ENCODE assay signal across 8 cellular contexts in the genomic region with DNA sequence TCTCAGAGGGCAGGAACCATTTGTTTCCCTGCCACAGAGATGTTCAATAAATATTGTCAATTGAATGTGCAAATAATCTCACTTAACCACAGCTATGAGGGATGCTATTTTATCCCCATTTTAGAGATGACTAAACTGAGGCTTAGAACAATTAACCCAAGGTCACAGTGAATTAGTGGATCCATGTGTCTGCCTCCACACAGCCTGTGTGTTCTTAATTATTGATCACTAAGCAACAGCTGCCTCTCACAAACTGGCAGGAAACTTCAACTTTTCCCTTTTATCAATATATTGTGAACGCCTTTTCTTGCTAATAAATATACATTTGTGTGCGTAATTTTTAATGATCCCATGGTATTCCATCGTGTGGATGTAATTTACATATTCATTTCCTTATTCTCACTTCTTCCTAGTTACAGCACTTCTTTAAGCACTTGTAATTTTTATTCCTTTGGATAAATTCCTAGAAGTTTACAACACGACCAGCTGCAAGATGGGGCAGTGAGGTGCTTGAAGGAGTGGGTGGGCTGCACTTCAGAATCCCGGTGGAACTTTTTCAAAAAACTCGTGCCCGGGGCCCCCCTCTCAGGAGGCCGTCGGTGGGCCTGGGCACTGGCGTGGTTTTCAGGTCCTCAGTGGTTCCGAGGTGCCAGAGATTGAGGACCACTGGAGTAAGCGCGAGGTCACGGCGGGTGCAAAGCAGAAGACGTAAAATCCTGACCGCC. TPM values are rescaled to one million over a fixed set of nuclear protein-coding genes. Genes with fewer than 3 reads are reported as not detected.
DNase-seq lines count a peak whose midpoint lies in the region; ATAC-seq, FAIRE-seq and TF ChIP-seq lines count a peak whose summit lies in the region.

No MANE protein-coding gene starts in this region.

- H3K4me2 ChIP-seq in BLaER1 treated with 17β-estradiol and CSF1 and Interleukin-3, amounts not matched to agents 10 nM and 100 nM, result peak overlapping the region; percentile 68 to 95 (median 88)

- no peak for TF ChIP-seq CTCF in left lung (IDR thresholded peaks at IDR 0.05)

- WGBS in thymus, result 13% methylated on average over 17 of the region's 17 CpGs

- H3K9me3 ChIP-seq in BLaER1 treated with 17β-estradiol and CSF1 and Interleukin-3, amounts not matched to agents 10 nM and 100 nM (replicated peaks in 1 of 11), result no peaks in the 10 kb centered on the region
- H3K9me3 ChIP-seq in adipocyte (ENCODE audit: control insufficient read depth, low read length) (no peaks in the 10 kb centered on the region), left lung (no peaks in the 10 kb centered on the region), thymus (ENCODE audit: control insufficient read depth) (no peaks in the 10 kb centered on the region)

- H3K27ac ChIP-seq in BLaER1 treated with 17β-estradiol and CSF1 and Interleukin-3, amounts not matched to agents 10 nM and 100 nM, result peak overlapping the region; percentile 78 to 94 (median 91)
- H3K27ac ChIP-seq in left lung, result peak overlapping the region; percentile 94 to 96
- peak overlapping the region; percentile 93 for H3K27ac ChIP-seq in thymus (ENCODE audit: low read depth)

- peaks cover 47 to 68% (median 53%) of the 10 kb centered on the region in 10 experiments for H3K4me1 ChIP-seq in BLaER1 treated with 17β-estradiol and CSF1 and Interleukin-3, amounts not matched to agents 10 nM and 100 nM
- H3K4me1 ChIP-seq in adipocyte (ENCODE audit: control insufficient read depth, insufficient read depth, low read length), result peaks cover 18% of the 10 kb centered on the region
- H3K4me1 ChIP-seq in left lung, result peaks cover 3 to 47% of the 10 kb centered on the region in 2 donors
- H3K4me1 ChIP-seq in thymus (ENCODE audit: control insufficient read depth, insufficient read depth, low read length), result peaks cover 14% of the 10 kb centered on the region

- peak overlapping the region; percentile 90 to 97 (median 94) for H3K9ac ChIP-seq in BLaER1 treated with 17β-estradiol and CSF1 and Interleukin-3, amounts not matched to agents 10 nM and 100 nM
- H3K9ac ChIP-seq in adipocyte (ENCODE audit: low read length), result peak overlapping the region; percentile 90

- peak overlapping the region; percentile 70 to 96 (median 90) for H3K4me3 ChIP-seq in BLaER1 treated with 17β-estradiol and CSF1 and Interleukin-3, amounts not matched to agents 10 nM and 100 nM
- peak overlapping the region; percentile 89 for H3K4me3 ChIP-seq in adipocyte (ENCODE audit: low read length)
- H3K4me3 ChIP-seq in left lung, result peak overlapping the region; percentile 87 to 98
- peak overlapping the region; percentile 91 for H3K4me3 ChIP-seq in thymus (ENCODE audit: low read length)

- FAIRE-seq in H54 (lab: Jason Lieb, UNC), result no peak

- peaks cover 12 to 35% (median 32%) of the 10 kb centered on the region in 11 experiments; a peak in 17 of 22 replicates for H4K20me1 ChIP-seq in BLaER1 treated with 17β-estradiol and CSF1 and Interleukin-3, amounts not matched to agents 10 nM and 100 nM

- no peak for TF ChIP-seq POLR2A in H54 (IDR thresholded peaks at IDR 0.05; ENCODE audit: low read depth, low read length)

- ATAC-seq in HG02623 (IDR thresholded peaks at IDR 0.05; ENCODE audit: unreplicated experiment) (peak; percentile 0), left lung (no peak)

- intact Hi-C loops in left lung (cut with DNase I), result no loop called here

- no peaks in the 10 kb centered on the region for H3K27me3 ChIP-seq in BLaER1 treated with 17β-estradiol and CSF1 and Interleukin-3, amounts not matched to agents 10 nM and 100 nM
- no peaks in the 10 kb centered on the region for H3K27me3 ChIP-seq in adipocyte (replicated peaks; ENCODE audit: control insufficient read depth, insufficient read depth, low read length)
- H3K27me3 ChIP-seq in left lung, result no peaks in the 10 kb centered on the region
- H3K27me3 ChIP-seq in thymus (ENCODE audit: control insufficient read depth, insufficient read depth), result no peaks in the 10 kb centered on the region

- H3K36me3 ChIP-seq in BLaER1 treated with 17β-estradiol and CSF1 and Interleukin-3, amounts not matched to agents 10 nM and 100 nM, result peaks cover 11 to 28% (median 21%) of the 10 kb centered on the region in 11 experiments; a peak in 21 of 22 replicates
- H3K36me3 ChIP-seq in adipocyte (ENCODE audit: control insufficient read depth, insufficient read depth, low read length, severe bottlenecking) (peaks cover 13% of the 10 kb centered on the region), left lung (peaks cover 0 to 16% of the 10 kb centered on the region in 2 donors), thymus (ENCODE audit: control insufficient read depth, insufficient read depth) (peaks cover 7% of the 10 kb centered on the region)

- DNase-seq in adipocyte (ENCODE audit: low read depth) (no peak), left lung (no peak), H54 (ENCODE audit: insufficient read length, low spot score) (no peak), AG08395 (ENCODE audit: low spot score) (no peak), Ammon's horn (ENCODE audit: low spot score) (no peak)

RNA-seq across cellular contexts. Expression of gene SREBF2, which starts 0.9 kb away (rescaled TPM):
- total RNA-seq in left lung, result 100 to 1,000 TPM; 130 to 162 TPM
- 41.0 TPM for polyA plus RNA-seq in thymus

RNA-seq across cellular contexts. Expression of gene CCDC134, which starts 31.5 kb away (rescaled TPM):
- 10 to 100 TPM in 1 of 2 donors, 1 to 10 TPM in 1; 9.7 to 14.1 TPM for total RNA-seq in left lung
- 1.6 TPM for polyA plus RNA-seq in thymus
